Comparison of ENCODE assay signal across 7 cellular contexts in genomic region chr11:20364412-20364792, GRCh38. TPM values are rescaled to one million over a fixed set of nuclear protein-coding genes. Genes with fewer than 3 reads are reported as not detected.
DNase-seq lines count a peak whose midpoint lies in the region; ATAC-seq and TF ChIP-seq lines count a peak whose summit lies in the region.

No MANE protein-coding gene starts in this region.

- peak overlapping the region; percentile 84 for H2AFZ ChIP-seq in GM23338

- peaks cover 3% of the 10 kb centered on the region; the same call in 2 of the 3 replicates for H3K9me3 Mint-ChIP-seq in GM23338

- ATAC-seq in GM23338 (peak; percentile 39), T-helper 17 cell (no peak), GM21360 (IDR thresholded peaks at IDR 0.05; ENCODE audit: unreplicated experiment) (no peak)

- H3K27me3 Mint-ChIP-seq in GM23338 (ENCODE audit: insufficient read depth, low read depth, poor library complexity) = peaks cover 13% of the 10 kb centered on the region
- H3K27me3 Mint-ChIP-seq in T-helper 17 cell = no peaks in the 10 kb centered on the region

- H3K4me3 Mint-ChIP-seq in GM23338 (peak overlapping the region; percentile 76), T-helper 17 cell (peak overlapping the region; percentile 93)

- H3K4me3 ChIP-seq in GM23338 = peak overlapping the region; percentile 64
- peak overlapping the region; percentile 62 for H3K4me3 ChIP-seq in skeletal muscle cell (ENCODE audit: low read depth, low read length)

- H3F3A ChIP-seq in GM23338 (replicated peaks; ENCODE audit: low read depth) = no peaks in the 10 kb centered on the region; the same call in 1 of the 2 replicates

- H3K27ac Mint-ChIP-seq in GM23338 (no peak overlapping the region; the same call in 1 of the 2 replicates), T-helper 17 cell (peak overlapping the region; percentile 93)

- H3K27ac ChIP-seq in GM23338 (ENCODE audit: low read depth) = no peak overlapping the region

- H3K9me3 ChIP-seq in T-helper 17 cell (ENCODE audit: control insufficient read depth, low read length, poor library complexity, severe bottlenecking) = no peaks in the 10 kb centered on the region

- no peak for TF ChIP-seq CTCF in GM23338 (conservative IDR thresholded peaks at IDR 0.05; ENCODE audit: low read depth in 2 of 2)

- peaks cover 30% of the 10 kb centered on the region for H3K27me3 ChIP-seq in GM23338 (ENCODE audit: insufficient read depth)

- H3K4me1 ChIP-seq in GM23338 (ENCODE audit: insufficient read depth) = peaks cover 33% of the 10 kb centered on the region

- peaks cover 38% of the 10 kb centered on the region for H3K4me1 Mint-ChIP-seq in GM23338
- H3K4me1 Mint-ChIP-seq in T-helper 17 cell = peaks cover 53% of the 10 kb centered on the region

- H3K36me3 ChIP-seq in GM23338 (ENCODE audit: insufficient read depth) = 0 out of 2 replicates have a peak, but pooled peaks cover 3% of the 10 kb centered on the region

- H3K9me2 ChIP-seq in GM23338 (ENCODE audit: insufficient read depth) = peaks cover 8% of the 10 kb centered on the region

- H3K4me2 ChIP-seq in GM23338 = peak overlapping the region; percentile 83

- peaks cover 3% of the 10 kb centered on the region; the same call in 1 of the 2 replicates for H3K79me2 ChIP-seq in GM23338 (replicated peaks; ENCODE audit: insufficient read depth)

- H3K36me3 Mint-ChIP-seq in GM23338 (ENCODE audit: low read depth) (peaks cover 4% of the 10 kb centered on the region; the same call in 1 of the 3 replicates), T-helper 17 cell (ENCODE audit: low read depth) (no peaks in the 10 kb centered on the region)

- no peak for DNase-seq in GM23338 (ENCODE audit: low spot score)
- no peak for DNase-seq in T-helper 17 cell
- DNase-seq in globus pallidus (ENCODE audit: low spot score) = peak; percentile 49
- no peak for DNase-seq in skeletal muscle cell (ENCODE audit: low read depth)
- no peak for DNase-seq in ureter (ENCODE audit: low spot score)
- no peak for DNase-seq in activated CD4-positive, CD25-positive, alpha-beta regulatory T cell treated with anti-CD3 and anti-CD28 coated beads, Interleukin-2, amount 50 U/mL, for 72 hours

- H4K20me1 ChIP-seq in GM23338 (replicated peaks; ENCODE audit: insufficient read depth) = no peaks in the 10 kb centered on the region

TF ChIP-seq in GM23338, 12 proteins besides CTCF, POLR2A, EP300 and RAD21:
- TF ChIP-seq NANOG (IDR thresholded peaks at IDR 0.05; ENCODE audit: borderline replicate concordance) (no peak), ZNF114 (CRISPR knock-in tag; IDR thresholded peaks at IDR 0.05) (no peak), CREB1 (CRISPR knock-in tag; IDR thresholded peaks at IDR 0.05; ENCODE audit: low read depth) (no peak), ETS1 (IDR thresholded peaks at IDR 0.05) (no peak), POLR2AphosphoS5 (IDR thresholded peaks at IDR 0.05; ENCODE audit: low read depth) (no peak), STAT1 (IDR thresholded peaks at IDR 0.05; ENCODE audit: unreplicated experiment) (no peak), REST (IDR thresholded peaks at IDR 0.05; ENCODE audit: unreplicated experiment) (no peak), EZH2 (IDR thresholded peaks at IDR 0.05; ENCODE audit: low read depth, unreplicated experiment) (no peak), JUNB (IDR thresholded peaks at IDR 0.05; ENCODE audit: unreplicated experiment) (no peak)

RNA-seq across cellular contexts. Expression of gene HTATIP2, which starts 0.9 kb away (rescaled TPM):
- total RNA-seq in GM23338 (2014; rRNA removed; shearing (Covaris generic)) = 45.0 and 45.2 TPM in 2 replicates
- 50.0 and 57.5 TPM in 2 replicates for polyA plus RNA-seq in GM23338 (2016; fragmentation: Nextera tagmentation; extraction: Ambion mirVana)
- 10 to 100 TPM; 17.1 to 18.8 TPM for total RNA-seq in T-helper 17 cell
- total RNA-seq in ureter = 29.2 TPM

RNA-seq across cellular contexts. Expression of gene PRMT3, which starts 23.1 kb away (rescaled TPM):
- total RNA-seq in GM23338 (2014; rRNA removed; shearing (Covaris generic)) = 31.8 and 35.0 TPM in 2 replicates
- polyA plus RNA-seq in GM23338 (2016; fragmentation: Nextera tagmentation; extraction: Ambion mirVana) = 19.0 and 19.1 TPM in 2 replicates
- total RNA-seq in T-helper 17 cell (10 to 100 TPM; 10.1 to 12.2 TPM), ureter (26.5 TPM)
